19 cellular contexts compared by ENCODE assay signal in genomic region chr2:21627938-21628337, GRCh38.
DNase-seq lines count a peak whose midpoint lies in the region; ATAC-seq and TF ChIP-seq lines count a peak whose summit lies in the region.
"Had no signal": no experiment of that assay in that cellular context is flagged by ENCODE, and none has a peak within 500 bp of the region (broad histone marks: within the 10 kb centered on the region; RNA-seq: fewer than 3 reads in every experiment).

No MANE protein-coding gene starts in this region.

- TF ChIP-seq CTCF in BJ (IDR thresholded peaks at IDR 0.05; ENCODE audit: insufficient read depth, low read depth, low read length), result peak; percentile 30; the same call in 1 of the 2 replicates
- TF ChIP-seq CTCF in VCaP (conservative IDR thresholded peaks at IDR 0.05), result peak; percentile 61

- no peak overlapping the region for H3K4me3 ChIP-seq in BJ (ENCODE audit: low read depth, low read length)
- H3K4me3 ChIP-seq: BLaER1 treated with 17β-estradiol and CSF1 and Interleukin-3, amounts not matched to agents 10 nM and 100 nM had no signal

- H3K27ac ChIP-seq in VCaP, result no peak overlapping the region
- H3K27ac ChIP-seq: BLaER1 treated with 17β-estradiol and CSF1 and Interleukin-3, amounts not matched to agents 10 nM and 100 nM had no signal

- H3K36me3 ChIP-seq in BJ (ENCODE audit: control insufficient read depth, insufficient read depth, low read length), result no peaks in the 10 kb centered on the region
- H3K36me3 ChIP-seq: BLaER1 treated with 17β-estradiol and CSF1 and Interleukin-3, amounts not matched to agents 10 nM and 100 nM had no signal

- peak; percentile 19 for DNase-seq in BJ (ENCODE audit: low read depth)
- peak; percentile 22 for DNase-seq in foreskin melanocyte
- DNase-seq in putamen (ENCODE audit: low spot score), result peak; percentile 26
- DNase-seq in NK-92 (lab: John Stamatoyannopoulos, UW; ENCODE audit: unreplicated experiment), result no peak
- DNase-seq in amniotic stem cell (lab: John Stamatoyannopoulos, UW), result no peak
- DNase-seq in HUDEP-2 (lab: John Stamatoyannopoulos, UW; ENCODE audit: unreplicated experiment in 76 of 76), result no peak
- DNase-seq: Caco-2; CD4-positive, alpha-beta memory T cell; DMS153; GF-D8; MM.1S; NCI-H1048; NCI-H1436; NCI-H1930; NCI-H69; NK-92 treated with Interleukin-12 subunit alpha and Interleukin-12 subunit beta, amount 100 ng/mL, for 24 hours had no signal

- CTCF ChIA-PET in BJ (lab: Yijun Ruan, JAX), result interaction anchor here (0.6 kb wide), 1 partner anchor 150 kb away, joined by 3 read pairs; no protein-coding TSS in a partner anchor

- no peaks in the 10 kb centered on the region for H3K27me3 ChIP-seq in BJ (ENCODE audit: control insufficient read depth, insufficient read depth, low read length)
- H3K27me3 ChIP-seq: BLaER1 treated with 17β-estradiol and CSF1 and Interleukin-3, amounts not matched to agents 10 nM and 100 nM had no signal

- POLR2A ChIA-PET in BJ (lab: Charles Lee), result no interaction called here

- ATAC-seq in GM18520 (IDR thresholded peaks at IDR 0.05; ENCODE audit: unreplicated experiment), result no peak

Comparison
In these comparisons a context has a peak if more than half of its experiments do, and no peak if none do; other contexts are left out.
1. DNase-seq: peak in BJ (single experiment), foreskin melanocyte (single experiment) and putamen (single experiment); none in NK-92 (single experiment), amniotic stem cell (single experiment) and HUDEP-2 (0 of 76).